Comparison of ENCODE assay signal across 1 cellular context in the genomic region with DNA sequence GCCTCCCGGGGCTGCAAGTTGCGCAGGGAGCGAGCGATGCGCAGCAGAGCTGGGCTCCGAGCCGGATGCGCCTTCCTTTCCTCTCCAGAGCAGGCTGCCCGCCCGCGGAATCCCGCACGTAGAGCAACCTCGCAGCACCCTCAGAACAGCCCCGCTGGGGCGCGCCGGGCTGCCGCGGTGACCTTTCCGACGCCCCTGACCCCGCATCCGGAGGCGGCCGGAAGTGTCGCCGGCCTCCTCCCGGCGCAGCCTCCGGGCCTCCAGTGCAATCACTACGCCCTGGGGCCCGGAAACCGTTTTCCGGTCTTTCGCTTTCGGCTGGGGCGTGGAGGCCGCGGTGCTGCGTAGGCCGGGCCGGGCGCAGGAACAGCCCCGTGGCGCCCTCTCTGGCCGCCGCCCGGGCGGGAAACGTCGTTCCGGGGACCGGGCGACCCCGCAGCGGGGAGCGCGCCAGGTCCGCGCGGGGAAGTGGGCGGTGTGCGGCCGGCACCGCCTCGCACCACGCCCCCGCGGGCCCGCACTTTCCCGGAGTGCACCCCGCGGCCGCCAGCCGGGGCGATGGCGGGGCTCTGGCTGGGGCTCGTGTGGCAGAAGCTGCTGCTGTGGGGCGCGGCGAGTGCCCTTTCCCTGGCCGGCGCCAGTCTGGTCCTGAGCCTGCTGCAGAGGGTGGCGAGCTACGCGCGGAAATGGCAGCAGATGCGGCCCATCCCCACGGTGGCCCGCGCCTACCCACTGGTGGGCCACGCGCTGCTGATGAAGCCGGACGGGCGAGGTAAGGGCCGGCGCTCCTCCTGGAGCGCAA.
TF ChIP-seq lines count a peak whose summit lies in the region.

A gene (plus strand): TSS at position 302 of the 802 bp plus-strand sequence. CDS start 257 bp downstream, at position 559.

TF ChIP-seq in HepG2, 621 proteins besides CTCF, POLR2A, EP300 and RAD21 (continued from another document and continues in another):
- TF ChIP-seq, protein P1, sequence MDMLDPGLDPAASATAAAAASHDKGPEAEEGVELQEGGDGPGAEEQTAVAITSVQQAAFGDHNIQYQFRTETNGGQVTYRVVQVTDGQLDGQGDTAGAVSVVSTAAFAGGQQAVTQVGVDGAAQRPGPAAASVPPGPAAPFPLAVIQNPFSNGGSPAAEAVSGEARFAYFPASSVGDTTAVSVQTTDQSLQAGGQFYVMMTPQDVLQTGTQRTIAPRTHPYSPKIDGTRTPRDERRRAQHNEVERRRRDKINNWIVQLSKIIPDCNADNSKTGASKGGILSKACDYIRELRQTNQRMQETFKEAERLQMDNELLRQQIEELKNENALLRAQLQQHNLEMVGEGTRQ (IDR thresholded peaks at IDR 0.05; ENCODE audit: low read depth, low read length), result no peak
- TF ChIP-seq, protein P1 (CRISPR knock-in tag; IDR thresholded peaks at IDR 0.05; ENCODE audit: borderline replicate concordance), result no peak
- peak; percentile 77; the same call in 1 of the 2 replicates for TF ChIP-seq PRMT3 (CRISPR knock-in tag; IDR thresholded peaks at IDR 0.05; ENCODE audit: borderline replicate concordance, low read depth)
- TF ChIP-seq, protein P2, sequence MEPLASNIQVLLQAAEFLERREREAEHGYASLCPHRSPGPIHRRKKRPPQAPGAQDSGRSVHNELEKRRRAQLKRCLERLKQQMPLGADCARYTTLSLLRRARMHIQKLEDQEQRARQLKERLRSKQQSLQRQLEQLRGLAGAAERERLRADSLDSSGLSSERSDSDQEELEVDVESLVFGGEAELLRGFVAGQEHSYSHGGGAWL (CRISPR knock-in tag; IDR thresholded peaks at IDR 0.05), result peak; percentile 24; the same call in 1 of the 2 replicates
- TF ChIP-seq, protein P3, sequence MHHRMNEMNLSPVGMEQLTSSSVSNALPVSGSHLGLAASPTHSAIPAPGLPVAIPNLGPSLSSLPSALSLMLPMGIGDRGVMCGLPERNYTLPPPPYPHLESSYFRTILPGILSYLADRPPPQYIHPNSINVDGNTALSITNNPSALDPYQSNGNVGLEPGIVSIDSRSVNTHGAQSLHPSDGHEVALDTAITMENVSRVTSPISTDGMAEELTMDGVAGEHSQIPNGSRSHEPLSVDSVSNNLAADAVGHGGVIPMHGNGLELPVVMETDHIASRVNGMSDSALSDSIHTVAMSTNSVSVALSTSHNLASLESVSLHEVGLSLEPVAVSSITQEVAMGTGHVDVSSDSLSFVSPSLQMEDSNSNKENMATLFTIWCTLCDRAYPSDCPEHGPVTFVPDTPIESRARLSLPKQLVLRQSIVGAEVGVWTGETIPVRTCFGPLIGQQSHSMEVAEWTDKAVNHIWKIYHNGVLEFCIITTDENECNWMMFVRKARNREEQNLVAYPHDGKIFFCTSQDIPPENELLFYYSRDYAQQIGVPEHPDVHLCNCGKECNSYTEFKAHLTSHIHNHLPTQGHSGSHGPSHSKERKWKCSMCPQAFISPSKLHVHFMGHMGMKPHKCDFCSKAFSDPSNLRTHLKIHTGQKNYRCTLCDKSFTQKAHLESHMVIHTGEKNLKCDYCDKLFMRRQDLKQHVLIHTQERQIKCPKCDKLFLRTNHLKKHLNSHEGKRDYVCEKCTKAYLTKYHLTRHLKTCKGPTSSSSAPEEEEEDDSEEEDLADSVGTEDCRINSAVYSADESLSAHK (CRISPR knock-in tag; IDR thresholded peaks at IDR 0.05; ENCODE audit: borderline replicate concordance), result no peak
- TF ChIP-seq ZKSCAN8 (CRISPR knock-in tag; IDR thresholded peaks at IDR 0.05; ENCODE audit: borderline replicate concordance), result peak; percentile 79
- no peak for TF ChIP-seq ZNF260 (CRISPR knock-in tag; IDR thresholded peaks at IDR 0.05; ENCODE audit: borderline replicate concordance, low read depth)
- TF ChIP-seq, protein P4, sequence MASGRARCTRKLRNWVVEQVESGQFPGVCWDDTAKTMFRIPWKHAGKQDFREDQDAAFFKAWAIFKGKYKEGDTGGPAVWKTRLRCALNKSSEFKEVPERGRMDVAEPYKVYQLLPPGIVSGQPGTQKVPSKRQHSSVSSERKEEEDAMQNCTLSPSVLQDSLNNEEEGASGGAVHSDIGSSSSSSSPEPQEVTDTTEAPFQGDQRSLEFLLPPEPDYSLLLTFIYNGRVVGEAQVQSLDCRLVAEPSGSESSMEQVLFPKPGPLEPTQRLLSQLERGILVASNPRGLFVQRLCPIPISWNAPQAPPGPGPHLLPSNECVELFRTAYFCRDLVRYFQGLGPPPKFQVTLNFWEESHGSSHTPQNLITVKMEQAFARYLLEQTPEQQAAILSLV (CRISPR knock-in tag; IDR thresholded peaks at IDR 0.05; ENCODE audit: borderline replicate concordance), result peak; percentile 85
- TF ChIP-seq ZNF12 (CRISPR knock-in tag; IDR thresholded peaks at IDR 0.05), result 0 out of 2 replicates have a peak, but pooled peaks have one; percentile 14
- TF ChIP-seq NFRKB (IDR thresholded peaks at IDR 0.05), result no peak
- peak; percentile 45; the same call in 1 of the 2 replicates for TF ChIP-seq NAIF1 (CRISPR knock-in tag; IDR thresholded peaks at IDR 0.05; ENCODE audit: borderline replicate concordance)
- TF ChIP-seq CREB1 (IDR thresholded peaks at IDR 0.05), result 0 out of 2 replicates have a peak, but pooled peaks have one; percentile 12
- no peak for TF ChIP-seq CREB1 (CRISPR knock-in tag; IDR thresholded peaks at IDR 0.05)
- TF ChIP-seq, protein P5, sequence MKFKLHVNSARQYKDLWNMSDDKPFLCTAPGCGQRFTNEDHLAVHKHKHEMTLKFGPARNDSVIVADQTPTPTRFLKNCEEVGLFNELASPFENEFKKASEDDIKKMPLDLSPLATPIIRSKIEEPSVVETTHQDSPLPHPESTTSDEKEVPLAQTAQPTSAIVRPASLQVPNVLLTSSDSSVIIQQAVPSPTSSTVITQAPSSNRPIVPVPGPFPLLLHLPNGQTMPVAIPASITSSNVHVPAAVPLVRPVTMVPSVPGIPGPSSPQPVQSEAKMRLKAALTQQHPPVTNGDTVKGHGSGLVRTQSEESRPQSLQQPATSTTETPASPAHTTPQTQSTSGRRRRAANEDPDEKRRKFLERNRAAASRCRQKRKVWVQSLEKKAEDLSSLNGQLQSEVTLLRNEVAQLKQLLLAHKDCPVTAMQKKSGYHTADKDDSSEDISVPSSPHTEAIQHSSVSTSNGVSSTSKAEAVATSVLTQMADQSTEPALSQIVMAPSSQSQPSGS (CRISPR knock-in tag; IDR thresholded peaks at IDR 0.05), result no peak
- TF ChIP-seq RFXAP (CRISPR knock-in tag; IDR thresholded peaks at IDR 0.05; ENCODE audit: borderline replicate concordance), result peak; percentile 73
- TF ChIP-seq, protein P6, sequence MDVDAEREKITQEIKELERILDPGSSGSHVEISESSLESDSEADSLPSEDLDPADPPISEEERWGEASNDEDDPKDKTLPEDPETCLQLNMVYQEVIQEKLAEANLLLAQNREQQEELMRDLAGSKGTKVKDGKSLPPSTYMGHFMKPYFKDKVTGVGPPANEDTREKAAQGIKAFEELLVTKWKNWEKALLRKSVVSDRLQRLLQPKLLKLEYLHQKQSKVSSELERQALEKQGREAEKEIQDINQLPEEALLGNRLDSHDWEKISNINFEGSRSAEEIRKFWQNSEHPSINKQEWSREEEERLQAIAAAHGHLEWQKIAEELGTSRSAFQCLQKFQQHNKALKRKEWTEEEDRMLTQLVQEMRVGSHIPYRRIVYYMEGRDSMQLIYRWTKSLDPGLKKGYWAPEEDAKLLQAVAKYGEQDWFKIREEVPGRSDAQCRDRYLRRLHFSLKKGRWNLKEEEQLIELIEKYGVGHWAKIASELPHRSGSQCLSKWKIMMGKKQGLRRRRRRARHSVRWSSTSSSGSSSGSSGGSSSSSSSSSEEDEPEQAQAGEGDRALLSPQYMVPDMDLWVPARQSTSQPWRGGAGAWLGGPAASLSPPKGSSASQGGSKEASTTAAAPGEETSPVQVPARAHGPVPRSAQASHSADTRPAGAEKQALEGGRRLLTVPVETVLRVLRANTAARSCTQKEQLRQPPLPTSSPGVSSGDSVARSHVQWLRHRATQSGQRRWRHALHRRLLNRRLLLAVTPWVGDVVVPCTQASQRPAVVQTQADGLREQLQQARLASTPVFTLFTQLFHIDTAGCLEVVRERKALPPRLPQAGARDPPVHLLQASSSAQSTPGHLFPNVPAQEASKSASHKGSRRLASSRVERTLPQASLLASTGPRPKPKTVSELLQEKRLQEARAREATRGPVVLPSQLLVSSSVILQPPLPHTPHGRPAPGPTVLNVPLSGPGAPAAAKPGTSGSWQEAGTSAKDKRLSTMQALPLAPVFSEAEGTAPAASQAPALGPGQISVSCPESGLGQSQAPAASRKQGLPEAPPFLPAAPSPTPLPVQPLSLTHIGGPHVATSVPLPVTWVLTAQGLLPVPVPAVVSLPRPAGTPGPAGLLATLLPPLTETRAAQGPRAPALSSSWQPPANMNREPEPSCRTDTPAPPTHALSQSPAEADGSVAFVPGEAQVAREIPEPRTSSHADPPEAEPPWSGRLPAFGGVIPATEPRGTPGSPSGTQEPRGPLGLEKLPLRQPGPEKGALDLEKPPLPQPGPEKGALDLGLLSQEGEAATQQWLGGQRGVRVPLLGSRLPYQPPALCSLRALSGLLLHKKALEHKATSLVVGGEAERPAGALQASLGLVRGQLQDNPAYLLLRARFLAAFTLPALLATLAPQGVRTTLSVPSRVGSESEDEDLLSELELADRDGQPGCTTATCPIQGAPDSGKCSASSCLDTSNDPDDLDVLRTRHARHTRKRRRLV (CRISPR knock-in tag; IDR thresholded peaks at IDR 0.05), result no peak; the same call in 1 of the 2 replicates
- TF ChIP-seq ZNF33A (CRISPR knock-in tag; IDR thresholded peaks at IDR 0.05; ENCODE audit: borderline replicate concordance), result no peak
- no peak; the same call in 1 of the 2 replicates for TF ChIP-seq ZNF550 (CRISPR knock-in tag; IDR thresholded peaks at IDR 0.05; ENCODE audit: borderline replicate concordance)
- TF ChIP-seq, protein P7, sequence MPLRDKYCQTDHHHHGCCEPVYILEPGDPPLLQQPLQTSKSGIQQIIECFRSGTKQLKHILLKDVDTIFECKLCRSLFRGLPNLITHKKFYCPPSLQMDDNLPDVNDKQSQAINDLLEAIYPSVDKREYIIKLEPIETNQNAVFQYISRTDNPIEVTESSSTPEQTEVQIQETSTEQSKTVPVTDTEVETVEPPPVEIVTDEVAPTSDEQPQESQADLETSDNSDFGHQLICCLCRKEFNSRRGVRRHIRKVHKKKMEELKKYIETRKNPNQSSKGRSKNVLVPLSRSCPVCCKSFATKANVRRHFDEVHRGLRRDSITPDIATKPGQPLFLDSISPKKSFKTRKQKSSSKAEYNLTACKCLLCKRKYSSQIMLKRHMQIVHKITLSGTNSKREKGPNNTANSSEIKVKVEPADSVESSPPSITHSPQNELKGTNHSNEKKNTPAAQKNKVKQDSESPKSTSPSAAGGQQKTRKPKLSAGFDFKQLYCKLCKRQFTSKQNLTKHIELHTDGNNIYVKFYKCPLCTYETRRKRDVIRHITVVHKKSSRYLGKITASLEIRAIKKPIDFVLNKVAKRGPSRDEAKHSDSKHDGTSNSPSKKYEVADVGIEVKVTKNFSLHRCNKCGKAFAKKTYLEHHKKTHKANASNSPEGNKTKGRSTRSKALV (CRISPR knock-in tag; IDR thresholded peaks at IDR 0.05), result peak; percentile 94
- peak; percentile 81; the same call in 1 of the 2 replicates for TF ChIP-seq ZNF501 (CRISPR knock-in tag; IDR thresholded peaks at IDR 0.05)
- no peak for TF ChIP-seq ZNF496 (CRISPR knock-in tag; IDR thresholded peaks at IDR 0.05; ENCODE audit: insufficient replicate concordance)
- TF ChIP-seq, protein P8, sequence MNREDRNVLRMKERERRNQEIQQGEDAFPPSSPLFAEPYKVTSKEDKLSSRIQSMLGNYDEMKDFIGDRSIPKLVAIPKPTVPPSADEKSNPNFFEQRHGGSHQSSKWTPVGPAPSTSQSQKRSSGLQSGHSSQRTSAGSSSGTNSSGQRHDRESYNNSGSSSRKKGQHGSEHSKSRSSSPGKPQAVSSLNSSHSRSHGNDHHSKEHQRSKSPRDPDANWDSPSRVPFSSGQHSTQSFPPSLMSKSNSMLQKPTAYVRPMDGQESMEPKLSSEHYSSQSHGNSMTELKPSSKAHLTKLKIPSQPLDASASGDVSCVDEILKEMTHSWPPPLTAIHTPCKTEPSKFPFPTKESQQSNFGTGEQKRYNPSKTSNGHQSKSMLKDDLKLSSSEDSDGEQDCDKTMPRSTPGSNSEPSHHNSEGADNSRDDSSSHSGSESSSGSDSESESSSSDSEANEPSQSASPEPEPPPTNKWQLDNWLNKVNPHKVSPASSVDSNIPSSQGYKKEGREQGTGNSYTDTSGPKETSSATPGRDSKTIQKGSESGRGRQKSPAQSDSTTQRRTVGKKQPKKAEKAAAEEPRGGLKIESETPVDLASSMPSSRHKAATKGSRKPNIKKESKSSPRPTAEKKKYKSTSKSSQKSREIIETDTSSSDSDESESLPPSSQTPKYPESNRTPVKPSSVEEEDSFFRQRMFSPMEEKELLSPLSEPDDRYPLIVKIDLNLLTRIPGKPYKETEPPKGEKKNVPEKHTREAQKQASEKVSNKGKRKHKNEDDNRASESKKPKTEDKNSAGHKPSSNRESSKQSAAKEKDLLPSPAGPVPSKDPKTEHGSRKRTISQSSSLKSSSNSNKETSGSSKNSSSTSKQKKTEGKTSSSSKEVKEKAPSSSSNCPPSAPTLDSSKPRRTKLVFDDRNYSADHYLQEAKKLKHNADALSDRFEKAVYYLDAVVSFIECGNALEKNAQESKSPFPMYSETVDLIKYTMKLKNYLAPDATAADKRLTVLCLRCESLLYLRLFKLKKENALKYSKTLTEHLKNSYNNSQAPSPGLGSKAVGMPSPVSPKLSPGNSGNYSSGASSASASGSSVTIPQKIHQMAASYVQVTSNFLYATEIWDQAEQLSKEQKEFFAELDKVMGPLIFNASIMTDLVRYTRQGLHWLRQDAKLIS (CRISPR knock-in tag; IDR thresholded peaks at IDR 0.05), result no peak
- no peak for TF ChIP-seq TP53 (CRISPR knock-in tag; conservative IDR thresholded peaks at IDR 0.05)
